19 cellular contexts compared by ENCODE assay signal in genomic region chr3:2218826-2219225, GRCh38.
"Had no signal": no experiment of that assay in that cellular context is flagged by ENCODE, and none has a peak within 500 bp of the region (broad histone marks: within the 10 kb centered on the region; RNA-seq: fewer than 3 reads in every experiment).

No MANE protein-coding gene starts in this region.

- H3K36me3 Mint-ChIP-seq: immature natural killer cell had no signal

- H3K27ac Mint-ChIP-seq: immature natural killer cell had no signal

- H3K4me3 Mint-ChIP-seq: immature natural killer cell had no signal

- H3K27ac ChIP-seq: coronary artery, dorsolateral prefrontal cortex, esophagus muscularis mucosa, foreskin keratinocyte, gastroesophageal sphincter, heart left ventricle, hepatocyte, left lung, lower lobe of right lung had no signal

- H3K4me1 ChIP-seq: esophagus muscularis mucosa, foreskin keratinocyte, gastroesophageal sphincter, heart left ventricle, left lung, lower lobe of right lung had no signal

- DNase-seq: cerebellar nuclear complex; dermis blood vessel endothelial cell; dorsolateral prefrontal cortex; effector CD4-positive, alpha-beta T cell; effector memory CD4-positive, alpha-beta T cell; foreskin keratinocyte; heart left ventricle; hypothalamus; immature natural killer cell; left cardiac atrium; left lung; left ventricle myocardium superior; lower lobe of right lung; mesenchymal stem cell; midbrain had no signal

- H3K27me3 ChIP-seq: esophagus muscularis mucosa, foreskin keratinocyte, gastroesophageal sphincter, heart left ventricle, hepatocyte, left lung had no signal

- H3K4me2 ChIP-seq: hepatocyte had no signal

- H3K79me2 ChIP-seq: hepatocyte had no signal

- H3K36me3 ChIP-seq: esophagus muscularis mucosa, gastroesophageal sphincter, heart left ventricle, left lung, lower lobe of right lung had no signal

- H3K4me1 Mint-ChIP-seq: immature natural killer cell had no signal

- ATAC-seq: foreskin keratinocyte, gastroesophageal sphincter, heart left ventricle, left cardiac atrium, left lung, left ventricle myocardium superior, lower lobe of right lung had no signal

- H2AFZ ChIP-seq: hepatocyte had no signal

- H3K9me3 ChIP-seq: esophagus muscularis mucosa, gastroesophageal sphincter, lower lobe of right lung had no signal

- H3K4me3 ChIP-seq: coronary artery, dorsolateral prefrontal cortex, esophagus muscularis mucosa, gastroesophageal sphincter, heart left ventricle, hepatocyte, left lung, lower lobe of right lung had no signal
